ENCODE assay signal across 12 cellular contexts in genomic region chr2:207484444-207485391, GRCh38. TPM values are rescaled to one million over a fixed set of nuclear protein-coding genes. Genes with fewer than 3 reads are reported as not detected.
DNase-seq lines count a peak whose midpoint lies in the region; ATAC-seq lines count a peak whose summit lies in the region.
"Had no signal": no experiment of that assay in that cellular context is flagged by ENCODE, and none has a peak within 500 bp of the region (broad histone marks: within the 10 kb centered on the region; RNA-seq: fewer than 3 reads in every experiment).

No MANE protein-coding gene starts in this region.

- H3K27me3 Mint-ChIP-seq in activated CD4-positive, alpha-beta memory T cell treated with anti-CD3 and anti-CD28 coated beads, Interleukin-2, amount 10 ng/mL, durations not matched to agents 7 days and 5 days = no peaks in the 10 kb centered on the region

- H3K27ac Mint-ChIP-seq in activated CD4-positive, alpha-beta memory T cell treated with anti-CD3 and anti-CD28 coated beads, Interleukin-2, amount 10 ng/mL, durations not matched to agents 7 days and 5 days = no peak overlapping the region

- peaks cover 6% of the 10 kb centered on the region for H3K4me1 Mint-ChIP-seq in activated CD4-positive, alpha-beta memory T cell treated with anti-CD3 and anti-CD28 coated beads, Interleukin-2, amount 10 ng/mL, durations not matched to agents 7 days and 5 days

- DNase-seq in DMS79 treated with DMSO at 0.1 percent for 48 hours (lab: John Stamatoyannopoulos, UW) (peak; percentile 27), germinal center (ENCODE audit: low spot score) (peak; percentile 53), pons (ENCODE audit: low spot score) (no peak)
- no peak for DNase-seq in central memory CD4-positive, alpha-beta T cell
- no peak for DNase-seq in activated CD4-positive, alpha-beta memory T cell treated with anti-CD3 and anti-CD28 coated beads, Interleukin-2, amount 10 ng/mL, durations not matched to agents 7 days and 5 days
- DNase-seq: cerebellar nuclear complex, gastrocnemius medialis, NCI-H69, T-helper 2 cell had no signal

- no peaks in the 10 kb centered on the region for H3K9me3 Mint-ChIP-seq in activated CD4-positive, alpha-beta memory T cell treated with anti-CD3 and anti-CD28 coated beads, Interleukin-2, amount 10 ng/mL, durations not matched to agents 7 days and 5 days

- H3K4me3 Mint-ChIP-seq in activated CD4-positive, alpha-beta memory T cell treated with anti-CD3 and anti-CD28 coated beads, Interleukin-2, amount 10 ng/mL, durations not matched to agents 7 days and 5 days = no peak overlapping the region

- POLR2A ChIA-PET in activated CD4-positive, alpha-beta memory T cell treated with anti-CD3 and anti-CD28 coated beads, Interleukin-2, amount 10 ng/mL, durations not matched to agents 7 days and 5 days (lab: Charles Lee) = no interaction called here

- CTCF ChIA-PET in activated CD4-positive, alpha-beta memory T cell treated with anti-CD3 and anti-CD28 coated beads, Interleukin-2, amount 10 ng/mL, durations not matched to agents 7 days and 5 days (lab: Charles Lee) = no interaction called here

- ATAC-seq in GM19468 (IDR thresholded peaks at IDR 0.05; ENCODE audit: extremely low read depth, unreplicated experiment) = peak; percentile 61
- ATAC-seq in HG03135 (IDR thresholded peaks at IDR 0.05; ENCODE audit: unreplicated experiment) = peak; percentile 86
- ATAC-seq in GM18517 (IDR thresholded peaks at IDR 0.05; ENCODE audit: unreplicated experiment) = no peak
- ATAC-seq: gastrocnemius medialis had no signal

- H3K36me3 Mint-ChIP-seq in activated CD4-positive, alpha-beta memory T cell treated with anti-CD3 and anti-CD28 coated beads, Interleukin-2, amount 10 ng/mL, durations not matched to agents 7 days and 5 days (ENCODE audit: low read depth) = no peaks in the 10 kb centered on the region

RNA-seq across cellular contexts. Expression of gene CREB1, which starts 45.0 kb away (rescaled TPM):
- 10 to 100 TPM; 91.3 to 99.1 TPM for total RNA-seq in activated CD4-positive, alpha-beta memory T cell treated with anti-CD3 and anti-CD28 coated beads, Interleukin-2, amount 10 ng/mL, durations not matched to agents 7 days and 5 days

Comparison
In these comparisons a context has a peak if more than half of its experiments do, and no peak if none do; other contexts are left out.
1. DNase-seq: peak in DMS79 treated with DMSO at 0.1 percent for 48 hours (single experiment) and germinal center (single experiment); none in central memory CD4-positive, alpha-beta T cell (single experiment), pons (single experiment) and activated CD4-positive, alpha-beta memory T cell treated with anti-CD3 and anti-CD28 coated beads, Interleukin-2, amount 10 ng/mL, durations not matched to agents 7 days and 5 days (single experiment).